ENCODE assay signal across 8 cellular contexts in genomic region chr9:69758001-69758730, GRCh38. TPM values are rescaled to one million over a fixed set of nuclear protein-coding genes. Genes with fewer than 3 reads are reported as not detected.
DNase-seq lines count a peak whose midpoint lies in the region; ATAC-seq and TF ChIP-seq lines count a peak whose summit lies in the region.

No MANE protein-coding gene starts in this region.

- TF ChIP-seq POLR2A in vagina (IDR thresholded peaks at IDR 0.05) = no peak

- H3K4me1 ChIP-seq in mucosa of rectum (ENCODE audit: control insufficient read depth in 2 of 2, insufficient read depth in 2 of 2, low read length in 2 of 2) (peaks cover 6 to 16% of the 10 kb centered on the region in 2 donors), vagina (peaks cover 39% of the 10 kb centered on the region)

- H3K36me3 ChIP-seq in mucosa of rectum (ENCODE audit: control insufficient read depth in 2 of 2, insufficient read depth in 2 of 2, low read length in 2 of 2) = no peaks in the 10 kb centered on the region
- no peaks in the 10 kb centered on the region for H3K36me3 ChIP-seq in vagina

- H3K9me3 ChIP-seq in mucosa of rectum (ENCODE audit: control insufficient read depth in 2 of 2, low read length in 2 of 2) (no peaks in the 10 kb centered on the region), vagina (no peaks in the 10 kb centered on the region)

- ATAC-seq in HG03469 (IDR thresholded peaks at IDR 0.05; ENCODE audit: unreplicated experiment) = no peak

- in situ Hi-C loops in astrocyte of the spinal cord (cut with HindIII; ENCODE audit: low sequenced_read_pairs) = no loop called here
- in situ Hi-C loops in GM13977 (cut with MboI; ENCODE audit: low pct_unique_long_range_greater_than_20kb, low sequenced_read_pairs, unreplicated experiment) = no loop called here

- H3K4me3 ChIP-seq in astrocyte of the spinal cord (ENCODE audit: low read depth, low read length) = peak overlapping the region; percentile 79
- peak overlapping the region; percentile 68 to 90 for H3K4me3 ChIP-seq in mucosa of rectum (ENCODE audit: low read length in 2 of 2)
- H3K4me3 ChIP-seq in vagina = peak overlapping the region in 1 of 2 donors; percentile 79

- intact Hi-C loops in vagina (cut with DNase I) = no loop called here

- DNase-seq in Daoy (ENCODE audit: low read depth) (peak; percentile 11), NCI-H1092 (lab: John Stamatoyannopoulos, UW) (peak; percentile 8), astrocyte of the spinal cord (ENCODE audit: low read depth, low spot score) (peak; percentile 68), vagina (ENCODE audit: extremely low spot score in 2 of 2) (no peak), GM13977 (ENCODE audit: low spot score) (no peak), amniotic stem cell (lab: John Stamatoyannopoulos, UW) (no peak)

- H3K27me3 ChIP-seq in mucosa of rectum (ENCODE audit: control insufficient read depth in 2 of 2, insufficient read depth in 2 of 2, low read length in 2 of 2) (no peaks in the 10 kb centered on the region), vagina (no peaks in the 10 kb centered on the region)

- H3K9ac ChIP-seq in mucosa of rectum (ENCODE audit: low read depth in 1 of 2, low read length in 2 of 2) = peak overlapping the region in 1 of 2 donors; percentile 43

- TF ChIP-seq CTCF in astrocyte of the spinal cord (IDR thresholded peaks at IDR 0.05; ENCODE audit: low read depth, low read length) (no peak), vagina (IDR thresholded peaks at IDR 0.05) (no peak), GM13977 (IDR thresholded peaks at IDR 0.05; ENCODE audit: extremely low read depth, insufficient read depth, missing control alignments) (no peak)

- H3K27ac ChIP-seq in mucosa of rectum (ENCODE audit: low read depth in 2 of 2, low read length in 2 of 2) (no peak overlapping the region), vagina (no peak overlapping the region)

RNA-seq across cellular contexts. Expression of gene PTAR1, which starts 1.6 kb away (rescaled TPM):
- total RNA-seq in Daoy (2014; rRNA removed; shearing (Covaris generic)) = 33.9 and 41.8 TPM in 2 replicates
- total RNA-seq in vagina = 56.5 TPM

Comparison
In these comparisons a context has a peak if more than half of its experiments do, and no peak if none do; other contexts are left out.
1. DNase-seq: peak in Daoy (single experiment), NCI-H1092 (single experiment) and astrocyte of the spinal cord (single experiment); none in vagina (0 of 2), GM13977 (single experiment) and amniotic stem cell (single experiment).